ENCODE assay signal across 15 cellular contexts in genomic region chr16:4618645-4619418, GRCh38. TPM values are rescaled to one million over a fixed set of nuclear protein-coding genes. Genes with fewer than 3 reads are reported as not detected.
DNase-seq lines count a peak whose midpoint lies in the region; FAIRE-seq and TF ChIP-seq lines count a peak whose summit lies in the region.
"Had no signal": no experiment of that assay in that cellular context is flagged by ENCODE, and none has a peak within 500 bp of the region (broad histone marks: within the 10 kb centered on the region; RNA-seq: fewer than 3 reads in every experiment).

No MANE protein-coding gene starts in this region.

- intact Hi-C loops in OCI-LY7 (cut with micrococcal nuclease; ENCODE audit: unreplicated experiment): loop anchor here (10.0 kb wide), 2 partner anchors 146 to 204 kb away; partner anchors contain the start of genes CORO7 and ZNF500

- no peak for TF ChIP-seq POLR2A in GM12892 (IDR thresholded peaks at IDR 0.05; ENCODE audit: low read depth, low read length)

- H3K4me1 ChIP-seq in OCI-LY7 (ENCODE audit: insufficient read depth, low read length, poor library complexity, severe bottlenecking) (peaks cover 37% of the 10 kb centered on the region), thymus (ENCODE audit: control insufficient read depth, insufficient read depth, low read length) (peaks cover 14% of the 10 kb centered on the region)

- no peaks in the 10 kb centered on the region for H4K20me1 ChIP-seq in OCI-LY7 (ENCODE audit: insufficient read depth, low read length)

- CTCF ChIA-PET in OCI-LY7 (lab: Charles Lee; ENCODE audit: unreplicated experiment): no interaction called here

- TF ChIP-seq CTCF in OCI-LY7 (conservative IDR thresholded peaks at IDR 0.05; ENCODE audit: low read length): no peak

- H3K4me3 ChIP-seq in OCI-LY7 (ENCODE audit: low read depth, low read length, poor library complexity, severe bottlenecking) (no peak overlapping the region), thymus (ENCODE audit: low read length) (no peak overlapping the region)

- H3K79me2 ChIP-seq in OCI-LY7 (ENCODE audit: insufficient read depth, low read depth, low read length): no peaks in the 10 kb centered on the region; the same call in 1 of the 2 replicates

- H3K27me3 ChIP-seq in layer of hippocampus (ENCODE audit: control insufficient read depth, insufficient read depth, low read length) (no peaks in the 10 kb centered on the region), thymus (ENCODE audit: control insufficient read depth, insufficient read depth) (no peaks in the 10 kb centered on the region)

- H3K36me3 ChIP-seq in OCI-LY7 (ENCODE audit: insufficient read depth, low read length) (no peaks in the 10 kb centered on the region), thymus (ENCODE audit: control insufficient read depth, insufficient read depth) (no peaks in the 10 kb centered on the region)

- H3K9me2 ChIP-seq in OCI-LY7 (ENCODE audit: insufficient read depth, low read length): no peaks in the 10 kb centered on the region

- WGBS in thymus: 91% methylated on average over 8 of the region's 8 CpGs

- no peak for FAIRE-seq in GM12892 (lab: Jason Lieb, UNC)

- POLR2A ChIA-PET in OCI-LY7 (lab: Charles Lee): no interaction called here

- DNase-seq in NCI-H510A treated with DMSO at 0.1 percent for 48 hours (lab: John Stamatoyannopoulos, UW) (peak; percentile 71), NCI-H510A (lab: John Stamatoyannopoulos, UW) (no peak), OCI-LY7 (ENCODE audit: low spot score) (no peak), mucosa of gallbladder (ENCODE audit: low spot score) (no peak), anterior cingulate cortex (lab: John Stamatoyannopoulos, UW) (no peak), GM12892 (ENCODE audit: insufficient read length) (no peak)
- DNase-seq: activated CD4-positive, alpha-beta T cell treated with anti-CD3 and anti-CD28 coated beads for 4 hours; effector CD8-positive, alpha-beta T cell; foreskin melanocyte; Kasumi-1; NCI-H2029; nephron progenitor cell; T-cell had no signal

- H2AFZ ChIP-seq in OCI-LY7 (ENCODE audit: low read length): no peak overlapping the region

- H3K27ac ChIP-seq in OCI-LY7 (ENCODE audit: low read depth, low read length, poor library complexity, severe bottlenecking): no peak overlapping the region
- H3K27ac ChIP-seq in layer of hippocampus (ENCODE audit: low read depth, low read length): peak overlapping the region; percentile 3
- H3K27ac ChIP-seq in thymus (ENCODE audit: low read depth): peak overlapping the region; percentile 31

- H3K4me2 ChIP-seq in OCI-LY7 (ENCODE audit: low read length): peak overlapping the region; percentile 35

- H3K9me3 ChIP-seq in OCI-LY7 (ENCODE audit: low read length) (no peaks in the 10 kb centered on the region), thymus (ENCODE audit: control insufficient read depth) (no peaks in the 10 kb centered on the region)

- no TSS peak for BruUV-seq in OCI-LY7 (replicated peaks; lab: Mats Ljungman, UMichigan)

RNA-seq across cellular contexts. Expression of gene UBALD1, which starts 4.1 kb away (rescaled TPM):
- total RNA-seq in OCI-LY7 (2014; rRNA removed; shearing (Covaris generic)): 11.1 and 12.6 TPM in 2 replicates
- total RNA-seq in OCI-LY7 (2022) (34.1 and 34.9 TPM in 2 replicates), mucosa of gallbladder (49.1 TPM)
- polyA plus RNA-seq in thymus: 20.4 TPM
- 2.1 TPM for polyA plus RNA-seq in GM12892 (2012; ENCODE audit: missing spikeins)

RNA-seq across cellular contexts. Expression of gene MGRN1, which starts 5.8 kb away (rescaled TPM):
- 14.1 and 14.3 TPM in 2 replicates for total RNA-seq in OCI-LY7 (2014; rRNA removed; shearing (Covaris generic))
- total RNA-seq in OCI-LY7 (2022) (43.1 and 45.4 TPM in 2 replicates), mucosa of gallbladder (127 TPM)
- 16.0 TPM for polyA plus RNA-seq in thymus
- polyA plus RNA-seq in GM12892 (2012; ENCODE audit: missing spikeins): 15.2 TPM
